1 cellular context compared by ENCODE assay signal in the genomic region with DNA sequence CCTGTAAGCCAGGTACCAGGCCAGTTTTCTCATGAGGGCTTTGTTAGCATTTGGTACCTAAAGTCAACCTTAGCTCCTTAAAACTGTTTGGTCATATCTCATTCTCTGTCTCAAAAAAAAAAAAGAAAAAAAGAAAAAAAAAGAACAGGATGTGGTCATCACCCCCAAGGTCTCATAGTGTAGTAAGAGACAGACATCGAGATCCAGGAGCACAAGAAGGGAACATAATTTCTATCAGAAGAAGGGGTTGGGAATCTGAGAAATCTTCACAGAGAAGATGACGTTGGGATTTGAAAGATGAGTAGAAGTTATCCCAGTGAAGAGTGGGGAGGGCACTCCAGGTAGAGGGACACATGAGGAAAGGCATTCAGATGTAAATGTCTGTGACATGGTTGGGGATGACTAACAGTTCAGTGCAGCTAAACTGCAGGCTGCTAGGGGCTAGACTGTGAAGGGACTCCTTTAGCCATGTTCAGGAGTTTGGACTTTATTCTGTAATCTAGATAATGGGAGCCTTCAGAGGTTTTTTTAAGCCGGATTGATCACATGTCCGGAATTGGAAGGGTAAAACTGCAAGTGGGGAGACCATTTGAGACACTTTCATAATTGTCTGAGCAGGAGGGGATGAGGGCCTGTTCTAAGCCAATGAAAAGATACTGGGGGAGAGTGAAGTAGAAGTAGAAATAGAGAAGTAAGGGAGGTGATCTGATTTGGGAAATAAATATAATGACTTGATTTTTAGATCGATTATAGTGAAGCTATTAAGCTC.
TF ChIP-seq lines count a peak whose summit lies in the region.

No MANE protein-coding gene starts in this region.

TF ChIP-seq in GM12878, 131 proteins besides CTCF, POLR2A, EP300 and RAD21:
- TF ChIP-seq CREM (IDR thresholded peaks at IDR 0.05; ENCODE audit: low read depth): no peak
- TF ChIP-seq ZBED1 (IDR thresholded peaks at IDR 0.05; ENCODE audit: borderline replicate concordance): no peak
- no peak for TF ChIP-seq JUNB (IDR thresholded peaks at IDR 0.05)
- peak; percentile 51; the same call in 1 of the 2 replicates for TF ChIP-seq GABPA (IDR thresholded peaks at IDR 0.05; ENCODE audit: low read depth)
- no peak for TF ChIP-seq NFIC (IDR thresholded peaks at IDR 0.05; ENCODE audit: low read depth, low read length)
- TF ChIP-seq CBX5 (IDR thresholded peaks at IDR 0.05; ENCODE audit: low read depth): no peak
- TF ChIP-seq RUNX3 (IDR thresholded peaks at IDR 0.05; ENCODE audit: low read length): peak; percentile 82
- TF ChIP-seq NFYA (IDR thresholded peaks at IDR 0.05; ENCODE audit: borderline replicate concordance, low read depth, low read length): no peak
- peak; percentile 92 for TF ChIP-seq ZNF384 (IDR thresholded peaks at IDR 0.05; ENCODE audit: borderline replicate concordance, low read depth, low read length)
- TF ChIP-seq, protein P1, sequence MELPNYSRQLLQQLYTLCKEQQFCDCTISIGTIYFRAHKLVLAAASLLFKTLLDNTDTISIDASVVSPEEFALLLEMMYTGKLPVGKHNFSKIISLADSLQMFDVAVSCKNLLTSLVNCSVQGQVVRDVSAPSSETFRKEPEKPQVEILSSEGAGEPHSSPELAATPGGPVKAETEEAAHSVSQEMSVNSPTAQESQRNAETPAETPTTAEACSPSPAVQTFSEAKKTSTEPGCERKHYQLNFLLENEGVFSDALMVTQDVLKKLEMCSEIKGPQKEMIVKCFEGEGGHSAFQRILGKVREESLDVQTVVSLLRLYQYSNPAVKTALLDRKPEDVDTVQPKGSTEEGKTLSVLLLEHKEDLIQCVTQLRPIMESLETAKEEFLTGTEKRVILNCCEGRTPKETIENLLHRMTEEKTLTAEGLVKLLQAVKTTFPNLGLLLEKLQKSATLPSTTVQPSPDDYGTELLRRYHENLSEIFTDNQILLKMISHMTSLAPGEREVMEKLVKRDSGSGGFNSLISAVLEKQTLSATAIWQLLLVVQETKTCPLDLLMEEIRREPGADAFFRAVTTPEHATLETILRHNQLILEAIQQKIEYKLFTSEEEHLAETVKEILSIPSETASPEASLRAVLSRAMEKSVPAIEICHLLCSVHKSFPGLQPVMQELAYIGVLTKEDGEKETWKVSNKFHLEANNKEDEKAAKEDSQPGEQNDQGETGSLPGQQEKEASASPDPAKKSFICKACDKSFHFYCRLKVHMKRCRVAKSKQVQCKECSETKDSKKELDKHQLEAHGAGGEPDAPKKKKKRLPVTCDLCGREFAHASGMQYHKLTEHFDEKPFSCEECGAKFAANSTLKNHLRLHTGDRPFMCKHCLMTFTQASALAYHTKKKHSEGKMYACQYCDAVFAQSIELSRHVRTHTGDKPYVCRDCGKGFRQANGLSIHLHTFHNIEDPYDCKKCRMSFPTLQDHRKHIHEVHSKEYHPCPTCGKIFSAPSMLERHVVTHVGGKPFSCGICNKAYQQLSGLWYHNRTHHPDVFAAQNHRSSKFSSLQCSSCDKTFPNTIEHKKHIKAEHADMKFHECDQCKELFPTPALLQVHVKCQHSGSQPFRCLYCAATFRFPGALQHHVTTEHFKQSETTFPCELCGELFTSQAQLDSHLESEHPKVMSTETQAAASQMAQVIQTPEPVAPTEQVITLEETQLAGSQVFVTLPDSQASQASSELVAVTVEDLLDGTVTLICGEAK (IDR thresholded peaks at IDR 0.05; ENCODE audit: borderline replicate concordance): peak; percentile 53; the same call in 1 of the 2 replicates
- TF ChIP-seq TBL1XR1 (IDR thresholded peaks at IDR 0.05; ENCODE audit: low read depth, low read length): no peak
- TF ChIP-seq SMAD1 (IDR thresholded peaks at IDR 0.05; ENCODE audit: low read depth, partially characterized antibody): peak; percentile 29
- TF ChIP-seq, protein P2, sequence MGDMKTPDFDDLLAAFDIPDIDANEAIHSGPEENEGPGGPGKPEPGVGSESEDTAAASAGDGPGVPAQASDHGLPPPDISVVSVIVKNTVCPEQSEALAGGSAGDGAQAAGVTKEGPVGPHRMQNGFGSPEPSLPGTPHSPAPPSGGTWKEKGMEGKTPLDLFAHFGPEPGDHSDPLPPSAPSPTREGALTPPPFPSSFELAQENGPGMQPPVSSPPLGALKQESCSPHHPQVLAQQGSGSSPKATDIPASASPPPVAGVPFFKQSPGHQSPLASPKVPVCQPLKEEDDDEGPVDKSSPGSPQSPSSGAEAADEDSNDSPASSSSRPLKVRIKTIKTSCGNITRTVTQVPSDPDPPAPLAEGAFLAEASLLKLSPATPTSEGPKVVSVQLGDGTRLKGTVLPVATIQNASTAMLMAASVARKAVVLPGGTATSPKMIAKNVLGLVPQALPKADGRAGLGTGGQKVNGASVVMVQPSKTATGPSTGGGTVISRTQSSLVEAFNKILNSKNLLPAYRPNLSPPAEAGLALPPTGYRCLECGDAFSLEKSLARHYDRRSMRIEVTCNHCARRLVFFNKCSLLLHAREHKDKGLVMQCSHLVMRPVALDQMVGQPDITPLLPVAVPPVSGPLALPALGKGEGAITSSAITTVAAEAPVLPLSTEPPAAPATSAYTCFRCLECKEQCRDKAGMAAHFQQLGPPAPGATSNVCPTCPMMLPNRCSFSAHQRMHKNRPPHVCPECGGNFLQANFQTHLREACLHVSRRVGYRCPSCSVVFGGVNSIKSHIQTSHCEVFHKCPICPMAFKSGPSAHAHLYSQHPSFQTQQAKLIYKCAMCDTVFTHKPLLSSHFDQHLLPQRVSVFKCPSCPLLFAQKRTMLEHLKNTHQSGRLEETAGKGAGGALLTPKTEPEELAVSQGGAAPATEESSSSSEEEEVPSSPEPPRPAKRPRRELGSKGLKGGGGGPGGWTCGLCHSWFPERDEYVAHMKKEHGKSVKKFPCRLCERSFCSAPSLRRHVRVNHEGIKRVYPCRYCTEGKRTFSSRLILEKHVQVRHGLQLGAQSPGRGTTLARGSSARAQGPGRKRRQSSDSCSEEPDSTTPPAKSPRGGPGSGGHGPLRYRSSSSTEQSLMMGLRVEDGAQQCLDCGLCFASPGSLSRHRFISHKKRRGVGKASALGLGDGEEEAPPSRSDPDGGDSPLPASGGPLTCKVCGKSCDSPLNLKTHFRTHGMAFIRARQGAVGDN (IDR thresholded peaks at IDR 0.05): 0 out of 2 replicates have a peak, but pooled peaks have one; percentile 11
- 0 out of 2 replicates have a peak, but pooled peaks have one; percentile 28 for TF ChIP-seq POLR2AphosphoS5 (IDR thresholded peaks at IDR 0.05; ENCODE audit: low read length)
- TF ChIP-seq, protein P3, sequence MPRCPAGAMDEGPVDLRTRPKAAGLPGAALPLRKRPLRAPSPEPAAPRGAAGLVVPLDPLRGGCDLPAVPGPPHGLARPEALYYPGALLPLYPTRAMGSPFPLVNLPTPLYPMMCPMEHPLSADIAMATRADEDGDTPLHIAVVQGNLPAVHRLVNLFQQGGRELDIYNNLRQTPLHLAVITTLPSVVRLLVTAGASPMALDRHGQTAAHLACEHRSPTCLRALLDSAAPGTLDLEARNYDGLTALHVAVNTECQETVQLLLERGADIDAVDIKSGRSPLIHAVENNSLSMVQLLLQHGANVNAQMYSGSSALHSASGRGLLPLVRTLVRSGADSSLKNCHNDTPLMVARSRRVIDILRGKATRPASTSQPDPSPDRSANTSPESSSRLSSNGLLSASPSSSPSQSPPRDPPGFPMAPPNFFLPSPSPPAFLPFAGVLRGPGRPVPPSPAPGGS (IDR thresholded peaks at IDR 0.05; ENCODE audit: borderline replicate concordance, insufficient read depth, low read depth, low read length, poor library complexity, severe bottlenecking): no peak
- no peak for TF ChIP-seq HDAC2 (IDR thresholded peaks at IDR 0.05)
- TF ChIP-seq, protein P4, sequence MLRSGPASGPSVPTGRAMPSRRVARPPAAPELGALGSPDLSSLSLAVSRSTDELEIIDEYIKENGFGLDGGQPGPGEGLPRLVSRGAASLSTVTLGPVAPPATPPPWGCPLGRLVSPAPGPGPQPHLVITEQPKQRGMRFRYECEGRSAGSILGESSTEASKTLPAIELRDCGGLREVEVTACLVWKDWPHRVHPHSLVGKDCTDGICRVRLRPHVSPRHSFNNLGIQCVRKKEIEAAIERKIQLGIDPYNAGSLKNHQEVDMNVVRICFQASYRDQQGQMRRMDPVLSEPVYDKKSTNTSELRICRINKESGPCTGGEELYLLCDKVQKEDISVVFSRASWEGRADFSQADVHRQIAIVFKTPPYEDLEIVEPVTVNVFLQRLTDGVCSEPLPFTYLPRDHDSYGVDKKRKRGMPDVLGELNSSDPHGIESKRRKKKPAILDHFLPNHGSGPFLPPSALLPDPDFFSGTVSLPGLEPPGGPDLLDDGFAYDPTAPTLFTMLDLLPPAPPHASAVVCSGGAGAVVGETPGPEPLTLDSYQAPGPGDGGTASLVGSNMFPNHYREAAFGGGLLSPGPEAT (IDR thresholded peaks at IDR 0.05; ENCODE audit: low read depth): no peak
- TF ChIP-seq NRF1 (conservative IDR thresholded peaks at IDR 0.05; ENCODE audit: low read depth, low read length): no peak
- TF ChIP-seq, protein P5, sequence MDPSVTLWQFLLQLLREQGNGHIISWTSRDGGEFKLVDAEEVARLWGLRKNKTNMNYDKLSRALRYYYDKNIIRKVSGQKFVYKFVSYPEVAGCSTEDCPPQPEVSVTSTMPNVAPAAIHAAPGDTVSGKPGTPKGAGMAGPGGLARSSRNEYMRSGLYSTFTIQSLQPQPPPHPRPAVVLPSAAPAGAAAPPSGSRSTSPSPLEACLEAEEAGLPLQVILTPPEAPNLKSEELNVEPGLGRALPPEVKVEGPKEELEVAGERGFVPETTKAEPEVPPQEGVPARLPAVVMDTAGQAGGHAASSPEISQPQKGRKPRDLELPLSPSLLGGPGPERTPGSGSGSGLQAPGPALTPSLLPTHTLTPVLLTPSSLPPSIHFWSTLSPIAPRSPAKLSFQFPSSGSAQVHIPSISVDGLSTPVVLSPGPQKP (IDR thresholded peaks at IDR 0.05; ENCODE audit: low read depth, low read length): no peak
- peak; percentile 57 for TF ChIP-seq RAD51 (IDR thresholded peaks at IDR 0.05)
- no peak for TF ChIP-seq SMARCA5 (IDR thresholded peaks at IDR 0.05)
- TF ChIP-seq, protein P6, sequence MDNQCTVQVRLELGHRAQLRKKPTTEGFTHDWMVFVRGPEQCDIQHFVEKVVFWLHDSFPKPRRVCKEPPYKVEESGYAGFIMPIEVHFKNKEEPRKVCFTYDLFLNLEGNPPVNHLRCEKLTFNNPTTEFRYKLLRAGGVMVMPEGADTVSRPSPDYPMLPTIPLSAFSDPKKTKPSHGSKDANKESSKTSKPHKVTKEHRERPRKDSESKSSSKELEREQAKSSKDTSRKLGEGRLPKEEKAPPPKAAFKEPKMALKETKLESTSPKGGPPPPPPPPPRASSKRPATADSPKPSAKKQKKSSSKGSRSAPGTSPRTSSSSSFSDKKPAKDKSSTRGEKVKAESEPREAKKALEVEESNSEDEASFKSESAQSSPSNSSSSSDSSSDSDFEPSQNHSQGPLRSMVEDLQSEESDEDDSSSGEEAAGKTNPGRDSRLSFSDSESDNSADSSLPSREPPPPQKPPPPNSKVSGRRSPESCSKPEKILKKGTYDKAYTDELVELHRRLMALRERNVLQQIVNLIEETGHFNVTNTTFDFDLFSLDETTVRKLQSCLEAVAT (IDR thresholded peaks at IDR 0.05): 0 out of 2 replicates have a peak, but pooled peaks have one; percentile 18
- TF ChIP-seq ATF7 (IDR thresholded peaks at IDR 0.05; ENCODE audit: low read depth): peak; percentile 70
